In genomic region chr22:28008649-28009048, GRCh38 we compare ENCODE assay signal across 17 cellular contexts.
"Had no signal": no experiment of that assay in that cellular context is flagged by ENCODE, and none has a peak within 500 bp of the region (broad histone marks: within the 10 kb centered on the region; RNA-seq: fewer than 3 reads in every experiment).

No MANE protein-coding gene starts in this region.

- H3K9me3 ChIP-seq: breast epithelium, gastrocnemius medialis, neutrophil, ovary, stomach, suprapubic skin, tibial artery had no signal

- FAIRE-seq: small intestine, TTC549 had no signal

- H3K36me3 Mint-ChIP-seq: activated naive CD4-positive, alpha-beta T cell treated with anti-CD3 and anti-CD28 coated beads, Interleukin-2, amount 10 ng/mL, durations not matched to agents 7 days and 5 days; activated naive CD8-positive, alpha-beta T cell treated with anti-CD3 and anti-CD28 coated beads, Interleukin-2, amount 10 ng/mL, durations not matched to agents 7 days and 5 days; stimulated activated naive B cell treated with anti-CD40 and anti-IgM and Interleukin-4, amounts not matched to agents 10 μg/mL and 1 μg/mL and 100 μg/mL, for 72 hours had no signal

- H3K4me2 ChIP-seq: hepatocyte had no signal

- H3K4me3 Mint-ChIP-seq: activated naive CD4-positive, alpha-beta T cell treated with anti-CD3 and anti-CD28 coated beads, Interleukin-2, amount 10 ng/mL, durations not matched to agents 7 days and 5 days; activated naive CD8-positive, alpha-beta T cell treated with anti-CD3 and anti-CD28 coated beads, Interleukin-2, amount 10 ng/mL, durations not matched to agents 7 days and 5 days; activated T-helper 1 cell treated with anti-CD3 and anti-CD28 coated beads, Interleukin-12 subunit alpha, Interleukin-12 subunit beta, Interleukin-2, Interleukin-4 antibody, amounts not matched to agents 30 ng/mL and 10 ng/mL and 1 ng/mL, durations not matched to agents 14 hours and 24 hours and 36 hours; nephron; stimulated activated naive B cell treated with anti-CD40 and anti-IgM and Interleukin-4, amounts not matched to agents 10 μg/mL and 1 μg/mL and 100 μg/mL, for 72 hours had no signal

- H3K79me2 ChIP-seq: hepatocyte had no signal

- H3K4me3 ChIP-seq: breast epithelium, gastrocnemius medialis, hepatocyte, ovary, stomach, suprapubic skin, tibial artery had no signal

- H3K27ac Mint-ChIP-seq: activated naive CD4-positive, alpha-beta T cell treated with anti-CD3 and anti-CD28 coated beads, Interleukin-2, amount 10 ng/mL, durations not matched to agents 7 days and 5 days; activated naive CD8-positive, alpha-beta T cell treated with anti-CD3 and anti-CD28 coated beads, Interleukin-2, amount 10 ng/mL, durations not matched to agents 7 days and 5 days; activated T-helper 1 cell treated with anti-CD3 and anti-CD28 coated beads, Interleukin-12 subunit alpha, Interleukin-12 subunit beta, Interleukin-2, Interleukin-4 antibody, amounts not matched to agents 30 ng/mL and 10 ng/mL and 1 ng/mL, durations not matched to agents 14 hours and 24 hours and 36 hours; nephron; progenitor cell of endocrine pancreas; stimulated activated naive B cell treated with anti-CD40 and anti-IgM and Interleukin-4, amounts not matched to agents 10 μg/mL and 1 μg/mL and 100 μg/mL, for 72 hours had no signal

- H3K27ac ChIP-seq: breast epithelium, gastrocnemius medialis, hepatocyte, neutrophil, ovary, suprapubic skin, VCaP had no signal

- H3K27me3 ChIP-seq: breast epithelium, gastrocnemius medialis, hepatocyte, neutrophil, ovary, stomach, suprapubic skin, tibial artery had no signal

- H3K9me3 Mint-ChIP-seq: activated naive CD4-positive, alpha-beta T cell treated with anti-CD3 and anti-CD28 coated beads, Interleukin-2, amount 10 ng/mL, durations not matched to agents 7 days and 5 days; activated naive CD8-positive, alpha-beta T cell treated with anti-CD3 and anti-CD28 coated beads, Interleukin-2, amount 10 ng/mL, durations not matched to agents 7 days and 5 days; activated T-helper 1 cell treated with anti-CD3 and anti-CD28 coated beads, Interleukin-12 subunit alpha, Interleukin-12 subunit beta, Interleukin-2, Interleukin-4 antibody, amounts not matched to agents 30 ng/mL and 10 ng/mL and 1 ng/mL, durations not matched to agents 14 hours and 24 hours and 36 hours; nephron; stimulated activated naive B cell treated with anti-CD40 and anti-IgM and Interleukin-4, amounts not matched to agents 10 μg/mL and 1 μg/mL and 100 μg/mL, for 72 hours had no signal

- H2AFZ ChIP-seq: hepatocyte had no signal

- H3K4me1 Mint-ChIP-seq: activated naive CD4-positive, alpha-beta T cell treated with anti-CD3 and anti-CD28 coated beads, Interleukin-2, amount 10 ng/mL, durations not matched to agents 7 days and 5 days; activated naive CD8-positive, alpha-beta T cell treated with anti-CD3 and anti-CD28 coated beads, Interleukin-2, amount 10 ng/mL, durations not matched to agents 7 days and 5 days; stimulated activated naive B cell treated with anti-CD40 and anti-IgM and Interleukin-4, amounts not matched to agents 10 μg/mL and 1 μg/mL and 100 μg/mL, for 72 hours had no signal

- H3K36me3 ChIP-seq: breast epithelium, gastrocnemius medialis, neutrophil, ovary had no signal

- H3K27me3 Mint-ChIP-seq: activated naive CD8-positive, alpha-beta T cell treated with anti-CD3 and anti-CD28 coated beads, Interleukin-2, amount 10 ng/mL, durations not matched to agents 7 days and 5 days; progenitor cell of endocrine pancreas; stimulated activated naive B cell treated with anti-CD40 and anti-IgM and Interleukin-4, amounts not matched to agents 10 μg/mL and 1 μg/mL and 100 μg/mL, for 72 hours had no signal
